18 cellular contexts compared by ENCODE assay signal in genomic region chr11:104819603-104820002, GRCh38.
A peak's percentile ranks its signal among the peaks of the same experiment; 100 is the strongest.
DNase-seq lines count a peak whose midpoint lies in the region; ATAC-seq and TF ChIP-seq lines count a peak whose summit lies in the region.
"Had no signal": no experiment of that assay in that cellular context is flagged by ENCODE, and none has a peak within 500 bp of the region (broad histone marks: within the 10 kb centered on the region; RNA-seq: fewer than 3 reads in every experiment).

No MANE protein-coding gene starts in this region.

- peak overlapping the region; percentile 60 for H3K4me2 ChIP-seq in OCI-LY3 (ENCODE audit: low read length)
- H3K4me2 ChIP-seq: BLaER1, KMS-11 had no signal

- no peak overlapping the region for H3K4me3 Mint-ChIP-seq in stimulated activated naive B cell treated with anti-CD40 and anti-IgM and Interleukin-4, amounts not matched to agents 10 μg/mL and 1 μg/mL and 100 μg/mL, for 72 hours
- no peak overlapping the region for H3K4me3 Mint-ChIP-seq in activated CD8-positive, alpha-beta T cell treated with anti-CD3 and anti-CD28 coated beads for 36 hours
- H3K4me3 Mint-ChIP-seq: CD8-positive, alpha-beta memory T cell; H9 had no signal

- no peak overlapping the region for H3K9ac ChIP-seq in OCI-LY3 (ENCODE audit: low read length)
- H3K9ac ChIP-seq: BLaER1, KMS-11 had no signal

- H3K9me3 Mint-ChIP-seq in stimulated activated naive B cell treated with anti-CD40 and anti-IgM and Interleukin-4, amounts not matched to agents 10 μg/mL and 1 μg/mL and 100 μg/mL, for 72 hours, result no peaks in the 10 kb centered on the region
- no peaks in the 10 kb centered on the region for H3K9me3 Mint-ChIP-seq in activated CD8-positive, alpha-beta T cell treated with anti-CD3 and anti-CD28 coated beads for 36 hours
- H3K9me3 Mint-ChIP-seq: CD8-positive, alpha-beta memory T cell had no signal

- no peak overlapping the region; the same call in 1 of the 2 replicates for H2AFZ ChIP-seq in OCI-LY3 (ENCODE audit: low read depth, low read length)

- WGBS in adrenal gland, 4 donors, result 69 to 88% (median 78%) methylated on average over 4 of the region's 4 CpGs

- no peaks in the 10 kb centered on the region for H3K79me2 ChIP-seq in OCI-LY3 (ENCODE audit: low read length)

- no peaks in the 10 kb centered on the region for H3K36me3 Mint-ChIP-seq in stimulated activated naive B cell treated with anti-CD40 and anti-IgM and Interleukin-4, amounts not matched to agents 10 μg/mL and 1 μg/mL and 100 μg/mL, for 72 hours
- no peaks in the 10 kb centered on the region for H3K36me3 Mint-ChIP-seq in activated CD8-positive, alpha-beta T cell treated with anti-CD3 and anti-CD28 coated beads for 36 hours (ENCODE audit: low read depth)
- H3K36me3 Mint-ChIP-seq: CD8-positive, alpha-beta memory T cell had no signal

- CTCF ChIA-PET in activated CD8-positive, alpha-beta T cell treated with anti-CD3 and anti-CD28 coated beads for 36 hours (lab: Charles Lee), result no interaction called here

- H3K4me3 ChIP-seq in OCI-LY3 (ENCODE audit: low read length), result no peak overlapping the region
- no peak overlapping the region for H3K4me3 ChIP-seq in adrenal gland
- H3K4me3 ChIP-seq: BLaER1, GM12878 had no signal

- H3K4me1 Mint-ChIP-seq in stimulated activated naive B cell treated with anti-CD40 and anti-IgM and Interleukin-4, amounts not matched to agents 10 μg/mL and 1 μg/mL and 100 μg/mL, for 72 hours, result peaks cover 0 to 8% of the 10 kb centered on the region in 2 donors
- no peaks in the 10 kb centered on the region for H3K4me1 Mint-ChIP-seq in activated CD8-positive, alpha-beta T cell treated with anti-CD3 and anti-CD28 coated beads for 36 hours (ENCODE audit: low read depth)

- no peak for TF ChIP-seq POLR2A in adrenal gland (IDR thresholded peaks at IDR 0.05)

- ATAC-seq in Right ventricle myocardium inferior, result no peak
- ATAC-seq in HG02885 (IDR thresholded peaks at IDR 0.05; ENCODE audit: poor library complexity, unreplicated experiment), result peak; percentile 56
- peak; percentile 39 to 45 for ATAC-seq in stimulated activated naive B cell treated with anti-CD40 and anti-IgM and Interleukin-4, amounts not matched to agents 10 μg/mL and 1 μg/mL and 100 μg/mL, for 72 hours (replicated peaks)
- no peak for ATAC-seq in activated CD8-positive, alpha-beta T cell treated with anti-CD3 and anti-CD28 coated beads for 36 hours
- ATAC-seq in GM19455 (IDR thresholded peaks at IDR 0.05; ENCODE audit: unreplicated experiment), result no peak
- ATAC-seq: GM12878, HepG2 had no signal

- no peaks in the 10 kb centered on the region for H3K36me3 ChIP-seq in OCI-LY3 (replicated peaks; ENCODE audit: low read depth, low read length)
- H3K36me3 ChIP-seq in adrenal gland (replicated peaks in 1 of 2), result no peaks in the 10 kb centered on the region
- H3K36me3 ChIP-seq: BLaER1 had no signal

- no peaks in the 10 kb centered on the region for H3K27me3 Mint-ChIP-seq in stimulated activated naive B cell treated with anti-CD40 and anti-IgM and Interleukin-4, amounts not matched to agents 10 μg/mL and 1 μg/mL and 100 μg/mL, for 72 hours
- no peaks in the 10 kb centered on the region for H3K27me3 Mint-ChIP-seq in activated CD8-positive, alpha-beta T cell treated with anti-CD3 and anti-CD28 coated beads for 36 hours
- H3K27me3 Mint-ChIP-seq: CD8-positive, alpha-beta memory T cell had no signal

- H3K27ac Mint-ChIP-seq in stimulated activated naive B cell treated with anti-CD40 and anti-IgM and Interleukin-4, amounts not matched to agents 10 μg/mL and 1 μg/mL and 100 μg/mL, for 72 hours, result no peak overlapping the region
- no peak overlapping the region for H3K27ac Mint-ChIP-seq in activated CD8-positive, alpha-beta T cell treated with anti-CD3 and anti-CD28 coated beads for 36 hours

- TF ChIP-seq CTCF in OCI-LY3 (IDR thresholded peaks at IDR 0.05; ENCODE audit: low read depth, low read length) (no peak), adrenal gland (IDR thresholded peaks at IDR 0.05) (no peak)
- TF ChIP-seq CTCF in activated CD8-positive, alpha-beta T cell treated with anti-CD3 and anti-CD28 coated beads for 36 hours (IDR thresholded peaks at IDR 0.05), result no peak

- H4K20me1 ChIP-seq in OCI-LY3 (ENCODE audit: insufficient read depth, low read length), result no peaks in the 10 kb centered on the region
- H4K20me1 ChIP-seq: BLaER1 had no signal

- DNase-seq in Right ventricle myocardium inferior (ENCODE audit: missing footprints), result peak; percentile 17
- no peak for DNase-seq in cardiac septum (ENCODE audit: low spot score)
- no peak for DNase-seq in stimulated activated naive B cell treated with anti-CD40 and anti-IgM and Interleukin-4, amounts not matched to agents 10 μg/mL and 1 μg/mL and 100 μg/mL, for 72 hours
- no peak for DNase-seq in activated CD8-positive, alpha-beta T cell treated with anti-CD3 and anti-CD28 coated beads for 36 hours
- no peak for DNase-seq in adrenal gland
- DNase-seq: AML-193; Caco-2; CD8-positive, alpha-beta memory T cell; GOT3; H9 had no signal

- H3K27me3 ChIP-seq in OCI-LY3 (ENCODE audit: low read depth, low read length) (no peaks in the 10 kb centered on the region), adrenal gland (no peaks in the 10 kb centered on the region)
- H3K27me3 ChIP-seq: BLaER1 had no signal

- intact Hi-C loops in Right ventricle myocardium inferior (cut with DNase I), result no loop called here
- intact Hi-C loops in cardiac septum (cut with DNase I), result no loop called here
- intact Hi-C loops in activated CD8-positive, alpha-beta T cell treated with anti-CD3 and anti-CD28 coated beads for 36 hours (cut with micrococcal nuclease), result no loop called here
- intact Hi-C loops in adrenal gland (cut with DNase I), result no loop called here

- peaks cover 16% of the 10 kb centered on the region for H3K4me1 ChIP-seq in OCI-LY3 (ENCODE audit: low read length)
- no peaks in the 10 kb centered on the region for H3K4me1 ChIP-seq in adrenal gland (replicated peaks in 1 of 2)
- H3K4me1 ChIP-seq: BLaER1, Caco-2 had no signal

- H3K9me3 ChIP-seq in OCI-LY3 (ENCODE audit: insufficient read depth, low read length) (no peaks in the 10 kb centered on the region), adrenal gland (replicated peaks in 1 of 3) (no peaks in the 10 kb centered on the region)
- H3K9me3 ChIP-seq: BLaER1, Caco-2 had no signal

- POLR2A ChIA-PET in activated CD8-positive, alpha-beta T cell treated with anti-CD3 and anti-CD28 coated beads for 36 hours (lab: Charles Lee), result no interaction called here

- peak overlapping the region; percentile 28; the same call in 1 of the 2 replicates for H3K27ac ChIP-seq in OCI-LY3 (ENCODE audit: low read length)
- H3K27ac ChIP-seq in adrenal gland, result no peak overlapping the region
- H3K27ac ChIP-seq: 22Rv1, BLaER1, KMS-11 had no signal

Comparison
In these comparisons a context has a peak if more than half of its experiments do, and no peak if none do; other contexts are left out.
1. ATAC-seq: peak in HG02885 (single experiment) and stimulated activated naive B cell treated with anti-CD40 and anti-IgM and Interleukin-4, amounts not matched to agents 10 μg/mL and 1 μg/mL and 100 μg/mL, for 72 hours (2 of 2); none in Right ventricle myocardium inferior (single experiment), activated CD8-positive, alpha-beta T cell treated with anti-CD3 and anti-CD28 coated beads for 36 hours (single experiment) and GM19455 (single experiment).